ENCODE assay signal across 8 cellular contexts in genomic region chr6:99334526-99335127, GRCh38. TPM values are rescaled to one million over a fixed set of nuclear protein-coding genes. Genes with fewer than 3 reads are reported as not detected.
DNase-seq lines count a peak whose midpoint lies in the region; ATAC-seq and TF ChIP-seq lines count a peak whose summit lies in the region.

No MANE protein-coding gene starts in this region.

- no peaks in the 10 kb centered on the region for H4K20me1 ChIP-seq in IMR-90 (ENCODE audit: insufficient read depth, low read length)

- peaks cover 6% of the 10 kb centered on the region for H3K4me1 Mint-ChIP-seq in activated T-cell treated with anti-CD3 and anti-CD28 coated beads, Interleukin-2, amount 50 U/mL, for 72 hours (ENCODE audit: low read depth)

- peaks cover 39% of the 10 kb centered on the region for H3K27me3 Mint-ChIP-seq in activated T-cell treated with anti-CD3 and anti-CD28 coated beads, Interleukin-2, amount 50 U/mL, for 72 hours (ENCODE audit: low read depth)

- H3K4ac ChIP-seq in IMR-90 (ENCODE audit: low read depth, low read length): no peak overlapping the region

- no peak overlapping the region for H3K56ac ChIP-seq in IMR-90 (ENCODE audit: extremely low read depth, insufficient read depth, low read length)

- no peak overlapping the region for H2BK15ac ChIP-seq in IMR-90 (ENCODE audit: low read depth, low read length)

- no TSS peak for BruUV-seq in IMR-90 (replicated peaks; lab: Mats Ljungman, UMichigan)

- H3K4me1 ChIP-seq in IMR-90 (ENCODE audit: control insufficient read depth, insufficient read depth, low read length) (no peaks in the 10 kb centered on the region), SJCRH30 (no peaks in the 10 kb centered on the region)

- no peaks in the 10 kb centered on the region for H3K36me3 Mint-ChIP-seq in activated T-cell treated with anti-CD3 and anti-CD28 coated beads, Interleukin-2, amount 50 U/mL, for 72 hours (ENCODE audit: insufficient read depth in 2 of 2)

- no peaks in the 10 kb centered on the region for H3K79me1 ChIP-seq in IMR-90 (ENCODE audit: low read depth in 1 of 2, low read length in 2 of 2)

- no peak overlapping the region for H4K91ac ChIP-seq in IMR-90 (ENCODE audit: insufficient read depth, low read depth, low read length)

- peak; percentile 12 to 30 for DNase-seq in activated T-cell treated with anti-CD3 and anti-CD28 coated beads, Interleukin-2, amount 50 U/mL, for 72 hours
- no peak for DNase-seq in activated T-cell treated with anti-CD3 and anti-CD28 coated beads, Interleukin-2, amount 50 U/mL, for 1 hour
- DNase-seq in IMR-90 (peak; percentile 66), SJCRH30 (peak; percentile 20 to 68), pons (ENCODE audit: low spot score) (peak; percentile 82), cerebellar nuclear complex (lab: John Stamatoyannopoulos, UW) (no peak)

- dilution Hi-C loops in IMR-90 (cut with HindIII; ENCODE audit: low sequenced_read_pairs, unreplicated experiment): no loop called here

- H3K27me3 ChIP-seq in IMR-90 (ENCODE audit: control insufficient read depth, insufficient read depth, low read length) (no peaks in the 10 kb centered on the region), SJCRH30 (no peaks in the 10 kb centered on the region)

- no peak overlapping the region for H4K5ac ChIP-seq in IMR-90 (ENCODE audit: low read depth, low read length)

- peak; percentile 62 for TF ChIP-seq RAD21 in IMR-90 (IDR thresholded peaks at IDR 0.05; ENCODE audit: low read length)

- no peak overlapping the region for H3K23ac ChIP-seq in IMR-90 (ENCODE audit: low read depth, low read length)

- intact Hi-C loops in IMR-90 (cut with micrococcal nuclease): loop anchor here (1.0 to 5.0 kb wide), 3 partner anchors 58 to 188 kb away; partner anchors contain the start of gene PNISR

- in situ Hi-C loops in IMR-90 (cut with MboI; ENCODE audit: low sequenced_read_pairs): no loop called here

- no peak overlapping the region for H2AK9ac ChIP-seq in IMR-90 (replicated peaks; ENCODE audit: low read depth, low read length, poor library complexity)

- CTCF ChIA-PET in IMR-90 (lab: Yijun Ruan, JAX): interaction anchor here (0.6 to 1.5 kb wide), 4 partner anchors 9 to 84 kb away, joined by 3 to 6 read pairs (median 4); no protein-coding TSS in a partner anchor

- H3K9me3 ChIP-seq in IMR-90 (ENCODE audit: control insufficient read depth, insufficient read depth, low read length) (no peaks in the 10 kb centered on the region), SJCRH30 (replicated peaks) (no peaks in the 10 kb centered on the region)

- no peak overlapping the region for H3K4me2 ChIP-seq in IMR-90 (ENCODE audit: low read depth, low read length)

- H3K36me3 ChIP-seq in IMR-90 (ENCODE audit: control insufficient read depth, insufficient read depth, low read length) (no peaks in the 10 kb centered on the region; the same call in 1 of the 2 replicates), SJCRH30 (no peaks in the 10 kb centered on the region)

- H3K9me1 ChIP-seq in IMR-90 (ENCODE audit: insufficient read depth, low read length): no peaks in the 10 kb centered on the region

- peak; percentile 62 for TF ChIP-seq CTCF in IMR-90 (conservative IDR thresholded peaks at IDR 0.05; ENCODE audit: low read depth, low read length)

- no peak overlapping the region for H3K9ac ChIP-seq in IMR-90 (ENCODE audit: low read depth, low read length)

- no peak overlapping the region for H2BK20ac ChIP-seq in IMR-90 (ENCODE audit: low read depth, low read length)

- H3K9me3 Mint-ChIP-seq in activated T-cell treated with anti-CD3 and anti-CD28 coated beads, Interleukin-2, amount 50 U/mL, for 72 hours: no peaks in the 10 kb centered on the region

- H3K4me3 Mint-ChIP-seq in activated T-cell treated with anti-CD3 and anti-CD28 coated beads, Interleukin-2, amount 50 U/mL, for 72 hours: no peak overlapping the region

- H3K4me3 ChIP-seq in IMR-90 (ENCODE audit: insufficient read depth, low read depth, low read length) (no peak overlapping the region), SJCRH30 (no peak overlapping the region)

- no peak for TF ChIP-seq POLR2A in IMR-90 (IDR thresholded peaks at IDR 0.05; ENCODE audit: low read depth, low read length)

- POLR2A ChIA-PET in IMR-90 (lab: Charles Lee; ENCODE audit: unreplicated experiment): no interaction called here

- no peak overlapping the region for H2AK5ac ChIP-seq in IMR-90 (ENCODE audit: low read depth, low read length)

- H3K27ac Mint-ChIP-seq in activated T-cell treated with anti-CD3 and anti-CD28 coated beads, Interleukin-2, amount 50 U/mL, for 72 hours: no peak overlapping the region

- no peak overlapping the region for H2AFZ ChIP-seq in IMR-90 (replicated peaks; ENCODE audit: low read length, poor library complexity)

- H3K27ac ChIP-seq in IMR-90 (ENCODE audit: insufficient read depth, low read length) (no peak overlapping the region), SJCRH30 (no peak overlapping the region)

- 57% methylated on average over 1 of the region's 2 CpGs; no CpG with 5 or more reads in 1 of the 2 experiments for WGBS in IMR-90 (ENCODE audit: extremely low coverage in 2 of 2, insufficient read length in 1 of 2), 2 experiments

- H4K8ac ChIP-seq in IMR-90 (ENCODE audit: low read depth in 2 of 2, low read length in 2 of 2): no peak overlapping the region

- no peak overlapping the region for H3K14ac ChIP-seq in IMR-90 (replicated peaks; ENCODE audit: low read depth, low read length)

- no peak overlapping the region for H3K18ac ChIP-seq in IMR-90 (ENCODE audit: low read depth, low read length)

- ATAC-seq in activated T-cell treated with anti-CD3 and anti-CD28 coated beads, Interleukin-2, amount 50 U/mL, for 72 hours (replicated peaks in 1 of 2): peak; percentile 21 to 38
- ATAC-seq in GM21447 (IDR thresholded peaks at IDR 0.05; ENCODE audit: unreplicated experiment) (peak; percentile 29), IMR-90 (ENCODE audit: low read depth) (peak; percentile 85), esophagus mucosa (peak; percentile 75)

- H2BK5ac ChIP-seq in IMR-90 (ENCODE audit: low read depth, low read length, poor library complexity, severe bottlenecking): no peak overlapping the region

- H2BK120ac ChIP-seq in IMR-90 (ENCODE audit: low read depth, low read length): no peak overlapping the region

TF ChIP-seq in IMR-90, 13 proteins besides CTCF, POLR2A, EP300 and RAD21:
- TF ChIP-seq FOS (IDR thresholded peaks at IDR 0.05; ENCODE audit: low read depth, low read length) (no peak), RCOR1 (IDR thresholded peaks at IDR 0.05; ENCODE audit: insufficient replicate concordance, low read length) (no peak), SMC3 (IDR thresholded peaks at IDR 0.05; ENCODE audit: low read depth, low read length) (peak; percentile 38), CEBPB (IDR thresholded peaks at IDR 0.05; ENCODE audit: low read depth, low read length) (no peak)
TF ChIP-seq in IMR-90: peak in this region for 1.

RNA-seq across cellular contexts. Expression of gene FAXC, which starts 14.8 kb away (rescaled TPM):
- total RNA-seq in activated T-cell treated with anti-CD3 and anti-CD28 coated beads, Interleukin-2, amount 50 U/mL, for 72 hours: not detected
- total RNA-seq in IMR-90 (2012; rRNA removed): 1.1 and 1.9 TPM in 2 replicates
- 2.7 and 3.4 TPM in 2 replicates for polyA plus RNA-seq in IMR-90 (2012; rRNA removed)
- polyA plus RNA-seq in IMR-90 (2012; cell fraction: cytosol; rRNA removed): 0.57 and 1.3 TPM in 2 replicates
- polyA plus RNA-seq in IMR-90 (2012; cell fraction: nucleus; rRNA removed; ENCODE audit: low replicate concordance): 0.84 and 5.0 TPM in 2 replicates
- 5.0 and 7.4 TPM in 2 replicates for total RNA-seq in SJCRH30 (2014; rRNA removed; shearing (Covaris generic))
- total RNA-seq in esophagus mucosa: 1.6 TPM

RNA-seq across cellular contexts. Expression of gene COQ3, which starts 59.4 kb away (rescaled TPM):
- 10 to 100 TPM in 1 of 2 donors, 1 to 10 TPM in 1; 7.0 to 11.8 TPM for total RNA-seq in activated T-cell treated with anti-CD3 and anti-CD28 coated beads, Interleukin-2, amount 50 U/mL, for 72 hours
- 8.2 and 9.2 TPM in 2 replicates for total RNA-seq in IMR-90 (2012; rRNA removed)
- 7.1 and 8.9 TPM in 2 replicates for polyA plus RNA-seq in IMR-90 (2012; rRNA removed)
- polyA plus RNA-seq in IMR-90 (2012; cell fraction: cytosol; rRNA removed): 1.3 and 1.9 TPM in 2 replicates
- 0.85 and 5.2 TPM in 2 replicates for polyA plus RNA-seq in IMR-90 (2012; cell fraction: nucleus; rRNA removed; ENCODE audit: low replicate concordance)
- 13.9 and 15.9 TPM in 2 replicates for total RNA-seq in SJCRH30 (2014; rRNA removed; shearing (Covaris generic))
- 9.2 TPM for total RNA-seq in esophagus mucosa

Comparison
In these comparisons a context has a peak if more than half of its experiments do, and no peak if none do; other contexts are left out.
1. DNase-seq: peak in activated T-cell treated with anti-CD3 and anti-CD28 coated beads, Interleukin-2, amount 50 U/mL, for 72 hours (2 of 2), IMR-90 (single experiment), SJCRH30 (2 of 2) and pons (single experiment); none in activated T-cell treated with anti-CD3 and anti-CD28 coated beads, Interleukin-2, amount 50 U/mL, for 1 hour (single experiment) and cerebellar nuclear complex (0 of 2).
2. ATAC-seq: peak in every context shown above with its lines; median percentile 85 in IMR-90; 75 in esophagus mucosa; 30 in activated T-cell treated with anti-CD3 and anti-CD28 coated beads, Interleukin-2, amount 50 U/mL, for 72 hours; 29 in GM21447.